Comparison of ENCODE assay signal across 1 cellular context in the genomic region with DNA sequence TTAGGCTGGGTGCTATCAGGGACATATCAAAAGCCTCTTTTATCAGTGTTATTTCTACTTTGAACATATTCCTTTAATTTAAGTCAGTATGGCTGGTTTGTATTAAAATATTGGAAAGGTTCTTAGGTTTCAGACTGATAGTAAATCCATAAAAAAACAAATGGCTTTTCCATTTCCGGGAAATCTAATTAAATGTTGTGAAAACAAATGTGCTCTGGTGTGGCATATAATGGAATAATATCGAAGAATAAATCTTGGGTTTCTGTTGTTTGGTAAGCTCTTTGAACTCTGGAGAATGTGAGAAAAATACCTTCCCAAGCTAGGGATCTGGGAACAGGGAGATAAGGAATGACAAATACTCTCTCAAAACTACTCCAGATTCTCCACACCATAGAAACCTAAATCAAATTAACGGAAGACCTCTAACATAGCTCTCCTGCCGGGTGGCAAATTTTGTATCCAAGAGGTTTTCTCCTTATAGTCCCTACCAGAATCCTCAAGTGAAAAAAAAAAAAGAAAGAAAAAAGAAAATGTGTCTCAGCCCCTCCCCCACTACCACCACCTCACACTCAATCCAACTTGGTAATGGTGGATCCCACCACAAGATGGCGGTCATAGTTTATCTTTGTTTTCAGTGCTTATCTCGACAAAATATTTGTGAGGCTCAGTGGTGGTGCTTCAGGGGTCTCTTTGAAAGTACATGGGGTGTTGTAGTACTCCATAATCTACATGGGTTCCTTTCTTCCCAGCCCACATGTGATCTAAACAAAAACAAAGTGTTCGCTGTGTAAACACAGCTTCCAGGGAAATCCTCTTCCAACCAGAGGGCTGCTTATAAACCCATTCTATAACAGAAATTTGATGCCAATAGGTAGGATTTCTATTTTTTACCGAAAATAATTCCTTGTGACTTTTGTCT.
A peak's percentile ranks its signal among the peaks of the same experiment; 100 is the strongest.
TF ChIP-seq lines count a peak whose summit lies in the region.

No MANE protein-coding gene starts in this region.

TF ChIP-seq in HEK293, 187 proteins besides CTCF, POLR2A, EP300 and RAD21 (continued from another document):
- TF ChIP-seq, protein P1, sequence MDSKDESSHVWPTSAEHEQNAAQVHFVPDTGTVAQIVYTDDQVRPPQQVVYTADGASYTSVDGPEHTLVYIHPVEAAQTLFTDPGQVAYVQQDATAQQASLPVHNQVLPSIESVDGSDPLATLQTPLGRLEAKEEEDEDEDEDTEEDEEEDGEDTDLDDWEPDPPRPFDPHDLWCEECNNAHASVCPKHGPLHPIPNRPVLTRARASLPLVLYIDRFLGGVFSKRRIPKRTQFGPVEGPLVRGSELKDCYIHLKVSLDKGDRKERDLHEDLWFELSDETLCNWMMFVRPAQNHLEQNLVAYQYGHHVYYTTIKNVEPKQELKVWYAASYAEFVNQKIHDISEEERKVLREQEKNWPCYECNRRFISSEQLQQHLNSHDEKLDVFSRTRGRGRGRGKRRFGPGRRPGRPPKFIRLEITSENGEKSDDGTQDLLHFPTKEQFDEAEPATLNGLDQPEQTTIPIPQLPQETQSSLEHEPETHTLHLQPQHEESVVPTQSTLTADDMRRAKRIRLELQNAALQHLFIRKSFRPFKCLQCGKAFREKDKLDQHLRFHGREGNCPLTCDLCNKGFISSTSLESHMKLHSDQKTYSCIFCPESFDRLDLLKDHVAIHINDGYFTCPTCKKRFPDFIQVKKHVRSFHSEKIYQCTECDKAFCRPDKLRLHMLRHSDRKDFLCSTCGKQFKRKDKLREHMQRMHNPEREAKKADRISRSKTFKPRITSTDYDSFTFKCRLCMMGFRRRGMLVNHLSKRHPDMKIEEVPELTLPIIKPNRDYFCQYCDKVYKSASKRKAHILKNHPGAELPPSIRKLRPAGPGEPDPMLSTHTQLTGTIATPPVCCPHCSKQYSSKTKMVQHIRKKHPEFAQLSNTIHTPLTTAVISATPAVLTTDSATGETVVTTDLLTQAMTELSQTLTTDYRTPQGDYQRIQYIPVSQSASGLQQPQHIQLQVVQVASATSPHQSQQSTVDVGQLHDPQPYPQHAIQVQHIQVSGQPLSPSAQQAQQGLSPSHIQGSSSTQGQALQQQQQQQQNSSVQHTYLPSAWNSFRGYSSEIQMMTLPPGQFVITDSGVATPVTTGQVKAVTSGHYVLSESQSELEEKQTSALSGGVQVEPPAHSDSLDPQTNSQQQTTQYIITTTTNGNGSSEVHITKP (tag by site-specific recombination; IDR thresholded peaks at IDR 0.05), result no peak
- TF ChIP-seq SALL2 (tag by site-specific recombination; IDR thresholded peaks at IDR 0.05; ENCODE audit: borderline replicate concordance) (no peak), ZNF837 (tag by site-specific recombination; IDR thresholded peaks at IDR 0.05) (no peak), ZNF654 (tag by site-specific recombination; IDR thresholded peaks at IDR 0.05; ENCODE audit: low read depth) (peak; percentile 83), ZNF133 (tag by site-specific recombination; IDR thresholded peaks at IDR 0.05) (no peak), ZBTB20 (tag by site-specific recombination; IDR thresholded peaks at IDR 0.05) (peak; percentile 63), FEZF1 (tag by site-specific recombination; IDR thresholded peaks at IDR 0.05) (no peak), ZNF114 (tag by site-specific recombination; IDR thresholded peaks at IDR 0.05) (no peak), ZNF544 (tag by site-specific recombination; IDR thresholded peaks at IDR 0.05) (no peak), ZNF37A (tag by site-specific recombination; IDR thresholded peaks at IDR 0.05) (no peak), ZXDB (tag by site-specific recombination; IDR thresholded peaks at IDR 0.05) (peak; percentile 36; the same call in 1 of the 2 replicates)
- TF ChIP-seq, protein P2, sequence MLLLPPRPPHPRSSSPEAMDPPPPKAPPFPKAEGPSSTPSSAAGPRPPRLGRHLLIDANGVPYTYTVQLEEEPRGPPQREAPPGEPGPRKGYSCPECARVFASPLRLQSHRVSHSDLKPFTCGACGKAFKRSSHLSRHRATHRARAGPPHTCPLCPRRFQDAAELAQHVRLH (tag by site-specific recombination; IDR thresholded peaks at IDR 0.05), result no peak
- TF ChIP-seq, protein P3, sequence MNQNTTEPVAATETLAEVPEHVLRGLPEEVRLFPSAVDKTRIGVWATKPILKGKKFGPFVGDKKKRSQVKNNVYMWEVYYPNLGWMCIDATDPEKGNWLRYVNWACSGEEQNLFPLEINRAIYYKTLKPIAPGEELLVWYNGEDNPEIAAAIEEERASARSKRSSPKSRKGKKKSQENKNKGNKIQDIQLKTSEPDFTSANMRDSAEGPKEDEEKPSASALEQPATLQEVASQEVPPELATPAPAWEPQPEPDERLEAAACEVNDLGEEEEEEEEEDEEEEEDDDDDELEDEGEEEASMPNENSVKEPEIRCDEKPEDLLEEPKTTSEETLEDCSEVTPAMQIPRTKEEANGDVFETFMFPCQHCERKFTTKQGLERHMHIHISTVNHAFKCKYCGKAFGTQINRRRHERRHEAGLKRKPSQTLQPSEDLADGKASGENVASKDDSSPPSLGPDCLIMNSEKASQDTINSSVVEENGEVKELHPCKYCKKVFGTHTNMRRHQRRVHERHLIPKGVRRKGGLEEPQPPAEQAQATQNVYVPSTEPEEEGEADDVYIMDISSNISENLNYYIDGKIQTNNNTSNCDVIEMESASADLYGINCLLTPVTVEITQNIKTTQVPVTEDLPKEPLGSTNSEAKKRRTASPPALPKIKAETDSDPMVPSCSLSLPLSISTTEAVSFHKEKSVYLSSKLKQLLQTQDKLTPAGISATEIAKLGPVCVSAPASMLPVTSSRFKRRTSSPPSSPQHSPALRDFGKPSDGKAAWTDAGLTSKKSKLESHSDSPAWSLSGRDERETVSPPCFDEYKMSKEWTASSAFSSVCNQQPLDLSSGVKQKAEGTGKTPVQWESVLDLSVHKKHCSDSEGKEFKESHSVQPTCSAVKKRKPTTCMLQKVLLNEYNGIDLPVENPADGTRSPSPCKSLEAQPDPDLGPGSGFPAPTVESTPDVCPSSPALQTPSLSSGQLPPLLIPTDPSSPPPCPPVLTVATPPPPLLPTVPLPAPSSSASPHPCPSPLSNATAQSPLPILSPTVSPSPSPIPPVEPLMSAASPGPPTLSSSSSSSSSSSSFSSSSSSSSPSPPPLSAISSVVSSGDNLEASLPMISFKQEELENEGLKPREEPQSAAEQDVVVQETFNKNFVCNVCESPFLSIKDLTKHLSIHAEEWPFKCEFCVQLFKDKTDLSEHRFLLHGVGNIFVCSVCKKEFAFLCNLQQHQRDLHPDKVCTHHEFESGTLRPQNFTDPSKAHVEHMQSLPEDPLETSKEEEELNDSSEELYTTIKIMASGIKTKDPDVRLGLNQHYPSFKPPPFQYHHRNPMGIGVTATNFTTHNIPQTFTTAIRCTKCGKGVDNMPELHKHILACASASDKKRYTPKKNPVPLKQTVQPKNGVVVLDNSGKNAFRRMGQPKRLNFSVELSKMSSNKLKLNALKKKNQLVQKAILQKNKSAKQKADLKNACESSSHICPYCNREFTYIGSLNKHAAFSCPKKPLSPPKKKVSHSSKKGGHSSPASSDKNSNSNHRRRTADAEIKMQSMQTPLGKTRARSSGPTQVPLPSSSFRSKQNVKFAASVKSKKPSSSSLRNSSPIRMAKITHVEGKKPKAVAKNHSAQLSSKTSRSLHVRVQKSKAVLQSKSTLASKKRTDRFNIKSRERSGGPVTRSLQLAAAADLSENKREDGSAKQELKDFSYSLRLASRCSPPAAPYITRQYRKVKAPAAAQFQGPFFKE (tag by site-specific recombination; IDR thresholded peaks at IDR 0.05; ENCODE audit: borderline replicate concordance), result no peak
